17 cellular contexts compared by ENCODE assay signal in genomic region chr2:88450925-88451575, GRCh38. TPM values are rescaled to one million over a fixed set of nuclear protein-coding genes. Genes with fewer than 3 reads are reported as not detected.
DNase-seq lines count a peak whose midpoint lies in the region; ATAC-seq and TF ChIP-seq lines count a peak whose summit lies in the region.
"Had no signal": no experiment of that assay in that cellular context is flagged by ENCODE, and none has a peak within 500 bp of the region (broad histone marks: within the 10 kb centered on the region; RNA-seq: fewer than 3 reads in every experiment).

No MANE protein-coding gene starts in this region.

- H2BK120ac ChIP-seq in neuronal stem cell (ENCODE audit: low read depth, low read length) = no peak overlapping the region

- H2AFZ ChIP-seq in GM23338 = peak overlapping the region; percentile 97
- peak overlapping the region; percentile 71 for H2AFZ ChIP-seq in hepatocyte
- H2AFZ ChIP-seq in neuronal stem cell (ENCODE audit: low read length) = no peak overlapping the region

- H4K91ac ChIP-seq in neuronal stem cell (ENCODE audit: low read depth, low read length, poor library complexity) = no peak overlapping the region

- H3K9ac ChIP-seq in neuronal stem cell (ENCODE audit: low read depth, low read length, poor library complexity) = no peak overlapping the region

- H3K27ac ChIP-seq in GM23338 (ENCODE audit: low read depth) (no peak overlapping the region), hepatocyte (no peak overlapping the region), neuronal stem cell (replicated peaks; ENCODE audit: low read length) (no peak overlapping the region)
- H3K27ac ChIP-seq: esophagus muscularis mucosa, thyroid gland had no signal

- H4K8ac ChIP-seq in neuronal stem cell (ENCODE audit: low read depth, low read length) = no peak overlapping the region

- H3K18ac ChIP-seq in neuronal stem cell (ENCODE audit: low read length) = no peak overlapping the region

- no peaks in the 10 kb centered on the region; the same call in 2 of the 3 replicates for H3K9me3 Mint-ChIP-seq in GM23338
- H3K9me3 Mint-ChIP-seq: activated naive CD4-positive, alpha-beta T cell treated with anti-CD3 and anti-CD28 coated beads, Interleukin-2, amount 10 ng/mL, durations not matched to agents 7 days and 5 days had no signal

- no peak overlapping the region for H2BK15ac ChIP-seq in neuronal stem cell (ENCODE audit: low read length)

- DNase-seq in GM23338 (ENCODE audit: low spot score) (peak; percentile 32), NCI-H146 treated with DMSO at 0.1 percent for 48 hours (lab: John Stamatoyannopoulos, UW; ENCODE audit: unreplicated experiment) (peak; percentile 8), hepatocyte (ENCODE audit: low spot score) (no peak), neuronal stem cell (ENCODE audit: low spot score) (peak; percentile 12), HK-2 (ENCODE audit: unreplicated experiment) (no peak)
- no peak for DNase-seq in activated effector memory CD4-positive, alpha-beta T cell treated with Interleukin-2 at 50 U/mL for 16 hours
- DNase-seq: NCI-H1092, NCI-H2227 treated with DMSO at 0.1 percent for 48 hours, Right ventricle myocardium superior, T-helper 17 cell had no signal

- no peaks in the 10 kb centered on the region for H3K9me2 ChIP-seq in GM23338 (ENCODE audit: insufficient read depth)
- no peaks in the 10 kb centered on the region for H3K9me2 ChIP-seq in hepatocyte (replicated peaks; ENCODE audit: insufficient read depth)

- peaks cover 20% of the 10 kb centered on the region for H3K4me1 Mint-ChIP-seq in GM23338

- H3F3A ChIP-seq in GM23338 (replicated peaks; ENCODE audit: low read depth) = no peaks in the 10 kb centered on the region; the same call in 1 of the 2 replicates

- H3K9me3 ChIP-seq in hepatocyte (ENCODE audit: low read depth) (no peaks in the 10 kb centered on the region), neuronal stem cell (replicated peaks in 1 of 2; ENCODE audit: control insufficient read depth in 2 of 2, insufficient read depth in 1 of 2, low read depth in 1 of 2, low read length in 2 of 2) (no peaks in the 10 kb centered on the region)
- H3K9me3 ChIP-seq: esophagus muscularis mucosa, thyroid gland had no signal

- WGBS in hepatocyte (ENCODE audit: low lambda C conversion rate, missing lambda C conversion rate) = 11% methylated on average over 12 of the region's 12 CpGs
- WGBS in neuronal stem cell (ENCODE audit: extremely low coverage in 2 of 2, insufficient read length in 2 of 2, insufficient replicate concordance in 1 of 2), 2 donors = no CpG with 5 or more reads among the region's 12 CpGs

- no peak overlapping the region for H3K23ac ChIP-seq in neuronal stem cell (ENCODE audit: low read depth, low read length, poor library complexity)

- H3K27me3 ChIP-seq in GM23338 (ENCODE audit: insufficient read depth) = peaks cover 40% of the 10 kb centered on the region
- H3K27me3 ChIP-seq in hepatocyte = peaks cover 71% of the 10 kb centered on the region
- peaks cover 10 to 68% (median 29%) of the 10 kb centered on the region in 3 experiments for H3K27me3 ChIP-seq in neuronal stem cell (ENCODE audit: control insufficient read depth in 3 of 3, insufficient read depth in 3 of 3, low read depth in 1 of 3, low read length in 3 of 3)

- H3K4me3 ChIP-seq in GM23338 = peak overlapping the region; percentile 92
- H3K4me3 ChIP-seq in hepatocyte = no peak overlapping the region
- no peak overlapping the region for H3K4me3 ChIP-seq in neuronal stem cell (ENCODE audit: low read length in 2 of 2)
- H3K4me3 ChIP-seq: thyroid gland had no signal

- H2BK12ac ChIP-seq in neuronal stem cell (ENCODE audit: low read length) = no peak overlapping the region

- H3K4me2 ChIP-seq in GM23338 = peak overlapping the region; percentile 95
- no peak overlapping the region for H3K4me2 ChIP-seq in hepatocyte
- H3K4me2 ChIP-seq in neuronal stem cell (ENCODE audit: insufficient read depth, low read length, poor library complexity, severe bottlenecking) = peak overlapping the region; percentile 95

- peaks cover 30% of the 10 kb centered on the region for H3K27me3 Mint-ChIP-seq in GM23338 (ENCODE audit: insufficient read depth, low read depth, poor library complexity)

- H3K14ac ChIP-seq in neuronal stem cell (ENCODE audit: low read length) = no peak overlapping the region

- peaks cover 23% of the 10 kb centered on the region for H3K36me3 Mint-ChIP-seq in GM23338 (ENCODE audit: low read depth)

- no peak overlapping the region for H3K27ac Mint-ChIP-seq in GM23338
- H3K27ac Mint-ChIP-seq: activated naive CD4-positive, alpha-beta T cell treated with anti-CD3 and anti-CD28 coated beads, Interleukin-2, amount 10 ng/mL, durations not matched to agents 7 days and 5 days; T-helper 17 cell had no signal

- H2BK5ac ChIP-seq in neuronal stem cell (ENCODE audit: low read length) = no peak overlapping the region

- H3K4me1 ChIP-seq in GM23338 (ENCODE audit: insufficient read depth) (peaks cover 18% of the 10 kb centered on the region), hepatocyte (ENCODE audit: insufficient read depth) (no peaks in the 10 kb centered on the region), neuronal stem cell (ENCODE audit: control insufficient read depth in 2 of 2, insufficient read depth in 1 of 2, low read depth in 1 of 2, low read length in 2 of 2) (peaks cover 0 to 1% of the 10 kb centered on the region in 2 donors)

- H3K79me1 ChIP-seq in neuronal stem cell (ENCODE audit: low read depth, low read length) = no peaks in the 10 kb centered on the region

- H4K20me1 ChIP-seq in GM23338 (replicated peaks; ENCODE audit: insufficient read depth) = peaks cover 15% of the 10 kb centered on the region; the same call in 1 of the 2 replicates
- H4K20me1 ChIP-seq in hepatocyte (ENCODE audit: insufficient read depth, poor library complexity, severe bottlenecking) = no peaks in the 10 kb centered on the region

- H3K79me2 ChIP-seq in GM23338 (replicated peaks; ENCODE audit: insufficient read depth) = peaks cover 28% of the 10 kb centered on the region
- no peaks in the 10 kb centered on the region for H3K79me2 ChIP-seq in hepatocyte

- H3K36me3 ChIP-seq in GM23338 (ENCODE audit: insufficient read depth) = no peaks in the 10 kb centered on the region
- H3K36me3 ChIP-seq in hepatocyte (replicated peaks; ENCODE audit: insufficient read depth, low read depth) = no peaks in the 10 kb centered on the region
- H3K36me3 ChIP-seq in neuronal stem cell (replicated peaks in 1 of 2; ENCODE audit: control insufficient read depth in 2 of 2, insufficient read depth in 2 of 2, low read length in 2 of 2) = no peaks in the 10 kb centered on the region
- H3K36me3 ChIP-seq: esophagus muscularis mucosa, thyroid gland had no signal

- no peak overlapping the region for H3K4ac ChIP-seq in neuronal stem cell (ENCODE audit: low read length)

- H3K4me3 Mint-ChIP-seq in GM23338 = peak overlapping the region; percentile 73

- H2AK5ac ChIP-seq in neuronal stem cell (ENCODE audit: low read depth, low read length) = no peak overlapping the region

- ATAC-seq in GM23338 = peak; percentile 9
- ATAC-seq in GM19023 (IDR thresholded peaks at IDR 0.05; ENCODE audit: unreplicated experiment) = no peak

- TF ChIP-seq CTCF in GM23338 (conservative IDR thresholded peaks at IDR 0.05; ENCODE audit: low read depth in 2 of 2) (no peak), hepatocyte (IDR thresholded peaks at IDR 0.05; ENCODE audit: poor library complexity) (no peak)

TF ChIP-seq in GM23338, 12 proteins besides CTCF, POLR2A, EP300 and RAD21:
- TF ChIP-seq EZH2 (IDR thresholded peaks at IDR 0.05; ENCODE audit: low read depth, unreplicated experiment) (no peak), REST (IDR thresholded peaks at IDR 0.05; ENCODE audit: unreplicated experiment) (no peak), EZH2phosphoT487 (IDR thresholded peaks at IDR 0.05; ENCODE audit: unreplicated experiment) (no peak), NANOG (IDR thresholded peaks at IDR 0.05; ENCODE audit: borderline replicate concordance) (no peak), STAT1 (IDR thresholded peaks at IDR 0.05; ENCODE audit: unreplicated experiment) (no peak)

RNA-seq across cellular contexts. Expression of gene FOXI3, which starts 1.4 kb away (rescaled TPM):
- total RNA-seq in GM23338 (2014; rRNA removed; shearing (Covaris generic)) = 11.8 and 13.3 TPM in 2 replicates
- polyA plus RNA-seq in GM23338 (2016; fragmentation: Nextera tagmentation; extraction: Ambion mirVana) (0.71 and 1.1 TPM in 2 replicates), hepatocyte (not detected in 2 replicates)
- total RNA-seq in hepatocyte = not detected in 2 replicates
- 0.57 TPM for polyA plus RNA-seq in neuronal stem cell (2013, experiment 1 of 2)
- polyA plus RNA-seq in neuronal stem cell (2013, experiment 2 of 2) = 0.54 TPM
- total RNA-seq: dermis microvascular lymphatic vessel endothelial cell, esophagus muscularis mucosa, Right ventricle myocardium superior, smooth muscle cell, T-helper 17 cell, thyroid gland had no signal
- polyA plus RNA-seq: BJ, smooth muscle cell had no signal

Comparison
In these comparisons a context has a peak if more than half of its experiments do, and no peak if none do; other contexts are left out.
1. DNase-seq: peak in GM23338 (single experiment), NCI-H146 treated with DMSO at 0.1 percent for 48 hours (single experiment) and neuronal stem cell (single experiment); none in hepatocyte (single experiment), activated effector memory CD4-positive, alpha-beta T cell treated with Interleukin-2 at 50 U/mL for 16 hours (single experiment) and HK-2 (single experiment).
2. RNA of gene FOXI3, which starts 1.4 kb away (total RNA-seq): 11.8 to 13.3 TPM in GM23338; not detected in hepatocyte; every median in the first group is over 10 times any median in the second.